ENCODE assay signal across 18 cellular contexts in the genomic region with DNA sequence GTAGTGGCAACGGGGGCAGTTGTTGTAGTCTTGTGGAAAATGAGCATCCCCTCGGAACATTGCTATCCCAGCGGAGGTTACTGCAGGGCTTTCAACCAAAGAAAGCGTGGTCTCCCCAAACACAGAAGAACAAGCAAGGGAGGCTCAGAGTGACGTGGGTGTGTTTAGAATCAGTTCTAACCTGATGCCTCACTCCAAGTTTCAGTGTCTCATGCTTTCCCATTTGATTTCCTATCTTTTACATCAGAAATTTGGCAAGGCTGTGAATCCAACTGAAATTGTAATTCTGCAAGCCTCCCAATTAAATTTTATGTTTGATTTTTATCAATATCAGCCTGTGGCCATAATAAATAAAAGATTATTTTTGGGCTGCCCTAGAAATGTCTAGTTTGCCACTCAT.
"Had no signal": no experiment of that assay in that cellular context is flagged by ENCODE, and none has a peak within 500 bp of the region (broad histone marks: within the 10 kb centered on the region; RNA-seq: fewer than 3 reads in every experiment).

No MANE protein-coding gene starts in this region.

- H3K27me3 ChIP-seq: gastrocnemius medialis, pancreas, right atrium auricular region, spleen, upper lobe of left lung had no signal

- ATAC-seq: activated naive CD4-positive, alpha-beta T cell treated with anti-CD3 and anti-CD28 coated beads, Interleukin-2, amount 50 U/mL, for 72 hours; gastrocnemius medialis; left cardiac atrium; pancreas; psoas muscle had no signal

- H3K27me3 Mint-ChIP-seq: brain had no signal

- H3K4me3 ChIP-seq: gastrocnemius medialis, pancreas, psoas muscle, right atrium auricular region, spleen, upper lobe of left lung had no signal

- H3K4me3 Mint-ChIP-seq: brain; nephron; T-helper 2 cell treated with Interferon-gamma antibody and Interleukin-4, amounts not matched to agents 5 μg/mL and 100 μg/mL, for 36 hours had no signal

- H3K4me1 ChIP-seq: gastrocnemius medialis, pancreas, psoas muscle, right atrium auricular region, upper lobe of left lung had no signal

- DNase-seq: activated T-cell treated with anti-CD3 and anti-CD28 coated beads, Interleukin-2, amount 50 U/mL, for 1 hour; aorta; effector memory CD4-positive, alpha-beta T cell; gastrocnemius medialis; head of caudate nucleus; left cardiac atrium; pancreas; psoas muscle; spleen; stimulated activated CD4-positive, alpha-beta T cell treated with anti-CD3 and anti-CD28 coated beads, Interleukin-4, amount 100 ng/mL, for 1 hour; stimulated activated naive CD8-positive, alpha-beta T cell treated with anti-CD3 and anti-CD28 coated beads, Interleukin-15, Interleukin-2, amounts not matched to agents 100 U/mL and 50 U/mL, for 24 hours; upper lobe of left lung; WERI-Rb-1 had no signal

- H3K27ac Mint-ChIP-seq: activated naive CD4-positive, alpha-beta T cell treated with anti-CD3 and anti-CD28 coated beads, Interleukin-2, amount 50 U/mL, for 72 hours; brain; T-helper 2 cell treated with Interferon-gamma antibody and Interleukin-4, amounts not matched to agents 5 μg/mL and 100 μg/mL, for 36 hours had no signal

- H3K4me1 Mint-ChIP-seq: brain had no signal

- H3K9me3 Mint-ChIP-seq: activated naive CD4-positive, alpha-beta T cell treated with anti-CD3 and anti-CD28 coated beads, Interleukin-2, amount 50 U/mL, for 72 hours; brain; nephron; T-helper 2 cell treated with Interferon-gamma antibody and Interleukin-4, amounts not matched to agents 5 μg/mL and 100 μg/mL, for 36 hours had no signal

- H3K36me3 ChIP-seq: gastrocnemius medialis, pancreas, right atrium auricular region, spleen, upper lobe of left lung, WERI-Rb-1 had no signal

- H3K9me3 ChIP-seq: gastrocnemius medialis, pancreas, psoas muscle, right atrium auricular region, upper lobe of left lung had no signal

- H3K27ac ChIP-seq: gastrocnemius medialis, pancreas, psoas muscle, right atrium auricular region, upper lobe of left lung, WERI-Rb-1 had no signal

- H3K36me3 Mint-ChIP-seq: activated naive CD4-positive, alpha-beta T cell treated with anti-CD3 and anti-CD28 coated beads, Interleukin-2, amount 50 U/mL, for 72 hours; brain had no signal
